Comparison of ENCODE assay signal across 21 cellular contexts in genomic region chr15:49827311-49827710, GRCh38.
"Had no signal": no experiment of that assay in that cellular context is flagged by ENCODE, and none has a peak within 500 bp of the region (broad histone marks: within the 10 kb centered on the region; RNA-seq: fewer than 3 reads in every experiment).

No MANE protein-coding gene starts in this region.

- H3K36me3 Mint-ChIP-seq: IgD-negative memory B cell had no signal

- H3K27ac ChIP-seq: KMS-11, SJSA1, SK-N-MC had no signal

- H3K4me1 Mint-ChIP-seq: IgD-negative memory B cell had no signal

- H3K9me3 Mint-ChIP-seq: IgD-negative memory B cell had no signal

- H3K4me3 ChIP-seq: K562, SJSA1, SK-N-MC had no signal

- H3K27me3 Mint-ChIP-seq: IgD-negative memory B cell had no signal

- H3K36me3 ChIP-seq: SJSA1 had no signal

- H3K4me3 Mint-ChIP-seq: IgD-negative memory B cell had no signal

- H3K27me3 ChIP-seq: SJSA1 had no signal

- H3K9me3 ChIP-seq: SJSA1 had no signal

- ATAC-seq: K562 had no signal

- H3K27ac Mint-ChIP-seq: IgD-negative memory B cell had no signal

- DNase-seq: Kasumi-1, MM.1S, NCI-H1092 treated with DMSO at 0.1 percent for 48 hours, NCI-H1436, NCI-H187, NCI-H2029, NCI-H2081 treated with DMSO at 0.1 percent for 48 hours, NCI-H2171, NCI-H226, NCI-H446 treated with DMSO at 0.1 percent for 48 hours, NCI-H510A treated with DMSO at 0.1 percent for 48 hours, NCI-H526 treated with DMSO at 0.1 percent for 48 hours, NCI-H748 treated with DMSO at 0.1 percent for 48 hours, Right ventricle myocardium superior, RPMI8226, SIG-M5 had no signal
